ENCODE assay signal across 8 cellular contexts in genomic region chr2:207143474-207144190, GRCh38. TPM values are rescaled to one million over a fixed set of nuclear protein-coding genes. Genes with fewer than 3 reads are reported as not detected.
A peak's percentile ranks its signal among the peaks of the same experiment; 100 is the strongest.
DNase-seq lines count a peak whose midpoint lies in the region; ATAC-seq and TF ChIP-seq lines count a peak whose summit lies in the region.

No MANE protein-coding gene starts in this region.

- H3K27me3 ChIP-seq in gastroesophageal sphincter: no peaks in the 10 kb centered on the region

- peaks cover 65 to 100% (median 73%) of the 10 kb centered on the region in 3 donors for H3K4me1 ChIP-seq in gastroesophageal sphincter

- H3K9me3 ChIP-seq in gastroesophageal sphincter: no peaks in the 10 kb centered on the region

- H3K4me3 ChIP-seq in gastroesophageal sphincter: peak overlapping the region in 1 of 2 donors; percentile 31

- H3K4me3 Mint-ChIP-seq in activated T-helper 2 cell treated with anti-CD3 and anti-CD28 coated beads, Interferon-gamma antibody, Interleukin-2, Interleukin-4, amounts not matched to agents 10 μg/mL and 5 μg/mL and 100 μg/mL, durations not matched to agents 14 hours and 24 hours and 36 hours (ENCODE audit: low read depth): peak overlapping the region; percentile 59
- peak overlapping the region; percentile 52 for H3K4me3 Mint-ChIP-seq in osteocyte (ENCODE audit: unreplicated experiment)

- DNase-seq in EH (ENCODE audit: low read depth) (peak; percentile 80), NCI-H446 (lab: John Stamatoyannopoulos, UW) (peak; percentile 48 to 71), osteocyte (ENCODE audit: extremely low spot score, unreplicated experiment) (no peak), A172 (ENCODE audit: low spot score) (no peak)
- peak; percentile 61 for DNase-seq in activated T-helper 2 cell treated with anti-CD3 and anti-CD28 coated beads, Interferon-gamma antibody, Interleukin-2, Interleukin-4, amounts not matched to agents 10 μg/mL and 5 μg/mL and 100 μg/mL, durations not matched to agents 14 hours and 24 hours and 36 hours (ENCODE audit: low spot score)

- H3K27ac Mint-ChIP-seq in activated T-helper 2 cell treated with anti-CD3 and anti-CD28 coated beads, Interferon-gamma antibody, Interleukin-2, Interleukin-4, amounts not matched to agents 10 μg/mL and 5 μg/mL and 100 μg/mL, durations not matched to agents 14 hours and 24 hours and 36 hours: peak overlapping the region; percentile 89
- peak overlapping the region; percentile 91 for H3K27ac Mint-ChIP-seq in osteocyte (ENCODE audit: unreplicated experiment)

- intact Hi-C loops in activated T-helper 2 cell treated with anti-CD3 and anti-CD28 coated beads, Interferon-gamma antibody, Interleukin-2, Interleukin-4, amounts not matched to agents 10 μg/mL and 5 μg/mL and 100 μg/mL, durations not matched to agents 14 hours and 24 hours and 36 hours (cut with micrococcal nuclease): loop anchor here (1.0 to 2.0 kb wide), 2 partner anchors 13 to 331 kb away; no protein-coding TSS in a partner anchor

- 13 to 17% methylated on average over 5 to 10 of the region's 11 CpGs for WGBS in gastroesophageal sphincter (ENCODE audit: low coverage in 1 of 2), 2 donors

- no peak for TF ChIP-seq EP300 in gastroesophageal sphincter (IDR thresholded peaks at IDR 0.05)

- H3K27me3 Mint-ChIP-seq in activated T-helper 2 cell treated with anti-CD3 and anti-CD28 coated beads, Interferon-gamma antibody, Interleukin-2, Interleukin-4, amounts not matched to agents 10 μg/mL and 5 μg/mL and 100 μg/mL, durations not matched to agents 14 hours and 24 hours and 36 hours (ENCODE audit: low read depth): no peaks in the 10 kb centered on the region
- no peaks in the 10 kb centered on the region for H3K27me3 Mint-ChIP-seq in osteocyte (ENCODE audit: unreplicated experiment)

- H3K36me3 Mint-ChIP-seq in activated T-helper 2 cell treated with anti-CD3 and anti-CD28 coated beads, Interferon-gamma antibody, Interleukin-2, Interleukin-4, amounts not matched to agents 10 μg/mL and 5 μg/mL and 100 μg/mL, durations not matched to agents 14 hours and 24 hours and 36 hours (ENCODE audit: low read depth): peaks cover 50% of the 10 kb centered on the region
- H3K36me3 Mint-ChIP-seq in osteocyte (ENCODE audit: unreplicated experiment): peaks cover 26% of the 10 kb centered on the region

- TF ChIP-seq CTCF in gastroesophageal sphincter (IDR thresholded peaks at IDR 0.05): no peak
- TF ChIP-seq CTCF in osteocyte (IDR thresholded peaks at IDR 0.05): no peak

- no peaks in the 10 kb centered on the region for H3K9me3 Mint-ChIP-seq in activated T-helper 2 cell treated with anti-CD3 and anti-CD28 coated beads, Interferon-gamma antibody, Interleukin-2, Interleukin-4, amounts not matched to agents 10 μg/mL and 5 μg/mL and 100 μg/mL, durations not matched to agents 14 hours and 24 hours and 36 hours
- peaks cover 3% of the 10 kb centered on the region for H3K9me3 Mint-ChIP-seq in osteocyte (ENCODE audit: unreplicated experiment)

- H3K4me1 Mint-ChIP-seq in activated T-helper 2 cell treated with anti-CD3 and anti-CD28 coated beads, Interferon-gamma antibody, Interleukin-2, Interleukin-4, amounts not matched to agents 10 μg/mL and 5 μg/mL and 100 μg/mL, durations not matched to agents 14 hours and 24 hours and 36 hours (ENCODE audit: low read depth): peaks cover 52% of the 10 kb centered on the region
- H3K4me1 Mint-ChIP-seq in osteocyte (ENCODE audit: unreplicated experiment): peaks cover 77% of the 10 kb centered on the region

- TF ChIP-seq POLR2A in gastroesophageal sphincter (IDR thresholded peaks at IDR 0.05): peak in 1 of 2 donors; percentile 28

- peaks cover 0 to 4% of the 10 kb centered on the region in 2 donors for H3K36me3 ChIP-seq in gastroesophageal sphincter

- peak overlapping the region; percentile 77 to 100 (median 82) for H3K27ac ChIP-seq in gastroesophageal sphincter

- ATAC-seq in HG02642 (IDR thresholded peaks at IDR 0.05; ENCODE audit: poor library complexity, unreplicated experiment): peak; percentile 55
- peak; percentile 84 for ATAC-seq in gastroesophageal sphincter
- no peak for ATAC-seq in HG03565 (IDR thresholded peaks at IDR 0.05; ENCODE audit: unreplicated experiment)

RNA-seq across cellular contexts. Expression of gene KLF7, which starts 22.1 kb away (rescaled TPM):
- 16.6 and 19.3 TPM in 2 replicates for total RNA-seq in activated T-helper 2 cell treated with anti-CD3 and anti-CD28 coated beads, Interferon-gamma antibody, Interleukin-2, Interleukin-4, amounts not matched to agents 10 μg/mL and 5 μg/mL and 100 μg/mL, durations not matched to agents 14 hours and 24 hours and 36 hours
- 10 to 100 TPM; 30.7 to 59.3 (median 42.1) TPM for total RNA-seq in gastroesophageal sphincter
- total RNA-seq in osteocyte: 36.7 and 39.8 TPM in 2 replicates
- 9.1 and 13.7 TPM in 2 replicates for total RNA-seq in A172 (2014; rRNA removed; shearing (Covaris generic))

Comparison
In these comparisons a context has a peak if more than half of its experiments do, and no peak if none do; other contexts are left out.
1. DNase-seq: peak in EH (single experiment), NCI-H446 (2 of 2) and activated T-helper 2 cell treated with anti-CD3 and anti-CD28 coated beads, Interferon-gamma antibody, Interleukin-2, Interleukin-4, amounts not matched to agents 10 μg/mL and 5 μg/mL and 100 μg/mL, durations not matched to agents 14 hours and 24 hours and 36 hours (single experiment); none in osteocyte (single experiment) and A172 (single experiment).